In the genomic region with DNA sequence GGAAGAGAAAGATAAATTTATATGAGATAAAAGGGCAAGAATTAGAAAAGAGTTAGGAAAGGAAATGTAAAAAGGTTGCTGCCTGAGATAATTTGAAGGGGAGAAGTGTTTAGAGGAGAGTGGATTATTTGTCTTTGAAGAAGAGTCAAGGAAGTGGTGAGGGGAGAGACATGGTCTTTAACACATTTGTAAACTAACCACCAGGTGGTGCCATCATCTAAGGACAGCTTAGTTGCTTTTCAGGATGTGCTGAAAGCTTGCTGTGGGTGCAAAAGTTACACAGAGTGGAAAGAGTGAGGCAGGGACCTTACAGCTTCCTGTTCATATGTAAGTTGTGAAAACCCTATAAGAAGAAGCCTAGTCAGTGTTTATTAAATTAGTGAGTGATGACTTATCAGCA, we compare ENCODE assay signal across 9 cellular contexts.
A peak's percentile ranks its signal among the peaks of the same experiment; 100 is the strongest.
DNase-seq lines count a peak whose midpoint lies in the region; ATAC-seq and TF ChIP-seq lines count a peak whose summit lies in the region.
"Had no signal": no experiment of that assay in that cellular context is flagged by ENCODE, and none has a peak within 500 bp of the region (broad histone marks: within the 10 kb centered on the region; RNA-seq: fewer than 3 reads in every experiment).

No MANE protein-coding gene starts in this region.

- ATAC-seq in activated T-cell treated with anti-CD3 and anti-CD28 coated beads, Interleukin-2, amount 50 U/mL, for 72 hours (replicated peaks in 1 of 2): no peak
- ATAC-seq in activated CD8-positive, alpha-beta T cell treated with anti-CD3 and anti-CD28 coated beads, Interleukin-2, amount 10 ng/mL, durations not matched to agents 7 days and 5 days: no peak
- ATAC-seq in HG02571 (IDR thresholded peaks at IDR 0.05; ENCODE audit: unreplicated experiment): no peak
- no peak for ATAC-seq in GM21529 (IDR thresholded peaks at IDR 0.05; ENCODE audit: unreplicated experiment)

- H3K4me3 ChIP-seq in testis (no peak overlapping the region), lower leg skin (ENCODE audit: low read depth, poor library complexity, severe bottlenecking) (no peak overlapping the region)

- H3K27me3 Mint-ChIP-seq in activated T-cell treated with anti-CD3 and anti-CD28 coated beads, Interleukin-2, amount 50 U/mL, for 72 hours (ENCODE audit: low read depth): no peaks in the 10 kb centered on the region
- no peaks in the 10 kb centered on the region for H3K27me3 Mint-ChIP-seq in activated CD8-positive, alpha-beta T cell treated with anti-CD3 and anti-CD28 coated beads, Interleukin-2, amount 10 ng/mL, durations not matched to agents 7 days and 5 days (ENCODE audit: low read depth)

- intact Hi-C loops in testis (cut with DNase I; ENCODE audit: low total_unique reads) (no loop called here), lower leg skin (cut with DNase I; ENCODE audit: low total_unique reads) (no loop called here)

- H3K4me1 ChIP-seq in testis: no peaks in the 10 kb centered on the region

- no peak for TF ChIP-seq CTCF in testis (IDR thresholded peaks at IDR 0.05)
- TF ChIP-seq CTCF in lower leg skin (IDR thresholded peaks at IDR 0.05): no peak

- no peak overlapping the region for H3K27ac ChIP-seq in testis

- no peaks in the 10 kb centered on the region for H3K9me3 ChIP-seq in testis

- CTCF ChIA-PET in activated CD8-positive, alpha-beta T cell treated with anti-CD3 and anti-CD28 coated beads, Interleukin-2, amount 10 ng/mL, durations not matched to agents 7 days and 5 days (lab: Charles Lee): interaction anchor here (1.0 to 1.2 kb wide), 2 partner anchors 23 to 73 kb away, joined by 3 to 4 read pairs; no protein-coding TSS in a partner anchor

- no peak for TF ChIP-seq POLR2A in testis (IDR thresholded peaks at IDR 0.05)
- TF ChIP-seq POLR2A in lower leg skin (IDR thresholded peaks at IDR 0.05): no peak

- no peaks in the 10 kb centered on the region for H3K4me1 Mint-ChIP-seq in activated T-cell treated with anti-CD3 and anti-CD28 coated beads, Interleukin-2, amount 50 U/mL, for 72 hours (ENCODE audit: low read depth)
- H3K4me1 Mint-ChIP-seq in activated CD8-positive, alpha-beta T cell treated with anti-CD3 and anti-CD28 coated beads, Interleukin-2, amount 10 ng/mL, durations not matched to agents 7 days and 5 days (ENCODE audit: low read depth): no peaks in the 10 kb centered on the region

- H3K36me3 ChIP-seq in testis (ENCODE audit: low read depth, missing control alignments): no peaks in the 10 kb centered on the region

- H3K27ac Mint-ChIP-seq in activated T-cell treated with anti-CD3 and anti-CD28 coated beads, Interleukin-2, amount 50 U/mL, for 72 hours: no peak overlapping the region
- H3K27ac Mint-ChIP-seq in activated CD8-positive, alpha-beta T cell treated with anti-CD3 and anti-CD28 coated beads, Interleukin-2, amount 10 ng/mL, durations not matched to agents 7 days and 5 days: no peak overlapping the region
- H3K27ac Mint-ChIP-seq: activated T-helper 2 cell treated with anti-CD3 and anti-CD28 coated beads, Interferon-gamma antibody, Interleukin-2, Interleukin-4, amounts not matched to agents 10 μg/mL and 5 μg/mL and 100 μg/mL, durations not matched to agents 14 hours and 24 hours and 36 hours had no signal

- no peak overlapping the region for H3K4me3 Mint-ChIP-seq in activated T-cell treated with anti-CD3 and anti-CD28 coated beads, Interleukin-2, amount 50 U/mL, for 72 hours
- no peak overlapping the region for H3K4me3 Mint-ChIP-seq in activated CD8-positive, alpha-beta T cell treated with anti-CD3 and anti-CD28 coated beads, Interleukin-2, amount 10 ng/mL, durations not matched to agents 7 days and 5 days

- DNase-seq in activated T-cell treated with anti-CD3 and anti-CD28 coated beads, Interleukin-2, amount 50 U/mL, for 72 hours: peak; percentile 10 to 24
- no peak for DNase-seq in activated T-cell treated with anti-CD3 and anti-CD28 coated beads, Interleukin-2, amount 50 U/mL, for 1 hour
- peak; percentile 68 for DNase-seq in NCI-H1105 treated with DMSO at 0.1 percent for 48 hours (lab: John Stamatoyannopoulos, UW)
- peak; percentile 34 for DNase-seq in activated CD8-positive, alpha-beta T cell treated with anti-CD3 and anti-CD28 coated beads, Interleukin-2, amount 10 ng/mL, durations not matched to agents 7 days and 5 days
- peak; percentile 16 for DNase-seq in testis
- DNase-seq in lower leg skin (ENCODE audit: low spot score in 2 of 2): no peak

- H3K9me3 Mint-ChIP-seq in activated T-cell treated with anti-CD3 and anti-CD28 coated beads, Interleukin-2, amount 50 U/mL, for 72 hours: peaks cover 4% of the 10 kb centered on the region in 2 donors
- H3K9me3 Mint-ChIP-seq in activated CD8-positive, alpha-beta T cell treated with anti-CD3 and anti-CD28 coated beads, Interleukin-2, amount 10 ng/mL, durations not matched to agents 7 days and 5 days (ENCODE audit: insufficient read depth): peaks cover 6% of the 10 kb centered on the region

- peaks cover 1 to 3% of the 10 kb centered on the region in 2 donors for H3K36me3 Mint-ChIP-seq in activated T-cell treated with anti-CD3 and anti-CD28 coated beads, Interleukin-2, amount 50 U/mL, for 72 hours (ENCODE audit: insufficient read depth in 2 of 2)
- no peaks in the 10 kb centered on the region for H3K36me3 Mint-ChIP-seq in activated CD8-positive, alpha-beta T cell treated with anti-CD3 and anti-CD28 coated beads, Interleukin-2, amount 10 ng/mL, durations not matched to agents 7 days and 5 days (ENCODE audit: low read depth)

- POLR2A ChIA-PET in activated CD8-positive, alpha-beta T cell treated with anti-CD3 and anti-CD28 coated beads, Interleukin-2, amount 10 ng/mL, durations not matched to agents 7 days and 5 days (lab: Charles Lee): no interaction called here

- H3K27me3 ChIP-seq in testis: no peaks in the 10 kb centered on the region

Comparison
In these comparisons a context has a peak if more than half of its experiments do, and no peak if none do; other contexts are left out.
1. DNase-seq: peak in activated T-cell treated with anti-CD3 and anti-CD28 coated beads, Interleukin-2, amount 50 U/mL, for 72 hours (2 of 2), NCI-H1105 treated with DMSO at 0.1 percent for 48 hours (single experiment), activated CD8-positive, alpha-beta T cell treated with anti-CD3 and anti-CD28 coated beads, Interleukin-2, amount 10 ng/mL, durations not matched to agents 7 days and 5 days (single experiment) and testis (single experiment); none in activated T-cell treated with anti-CD3 and anti-CD28 coated beads, Interleukin-2, amount 50 U/mL, for 1 hour (single experiment) and lower leg skin (0 of 2).